ENCODE assay signal across 8 cellular contexts in the genomic region with DNA sequence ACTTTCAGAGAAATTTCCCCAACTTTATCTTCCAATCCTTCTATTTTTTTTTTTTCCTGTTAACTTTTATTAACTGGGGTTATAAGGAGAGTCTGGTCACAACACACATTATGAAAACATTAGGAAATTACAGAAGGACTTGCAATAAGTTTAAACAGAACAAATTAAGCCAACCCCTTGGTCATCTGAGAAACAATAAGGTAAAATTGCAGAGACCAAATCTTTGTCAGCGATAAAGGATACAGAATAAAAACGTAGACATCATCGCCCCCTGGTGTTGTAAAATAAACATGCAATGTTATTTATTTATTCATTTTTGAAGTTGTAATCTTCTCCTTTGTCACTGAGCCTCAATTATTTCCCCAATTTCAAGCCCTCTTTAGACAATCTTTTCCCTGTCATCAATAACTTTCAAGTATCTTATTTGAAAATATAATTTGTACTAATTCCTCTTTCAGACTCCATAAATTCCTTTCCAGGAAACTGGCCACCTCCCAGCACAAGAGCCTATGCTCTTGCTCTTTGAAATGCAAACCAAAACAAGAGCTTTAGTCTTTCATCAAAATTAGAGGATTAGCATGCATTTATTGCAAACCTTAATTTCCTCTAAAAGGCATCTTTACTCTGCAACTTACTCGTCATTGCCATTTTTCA. TPM values are rescaled to one million over a fixed set of nuclear protein-coding genes. Genes with fewer than 3 reads are reported as not detected.
DNase-seq lines count a peak whose midpoint lies in the region; FAIRE-seq and TF ChIP-seq lines count a peak whose summit lies in the region.

No MANE protein-coding gene starts in this region.

- no peak overlapping the region for H3K9ac ChIP-seq in neural cell (ENCODE audit: low read length)

- H3K4me2 ChIP-seq in neural cell (ENCODE audit: low read length) = no peak overlapping the region

- DNase-seq in CD4-positive, alpha-beta memory T cell = peak in 4 of 5 donors; percentile 34 to 47 (median 43)
- DNase-seq in NCI-H748 treated with DMSO at 0.1 percent for 48 hours (lab: John Stamatoyannopoulos, UW) = peak; percentile 62
- no peak for DNase-seq in occipital lobe (lab: John Stamatoyannopoulos, UW)
- no peak for DNase-seq in NCI-H1048 (lab: John Stamatoyannopoulos, UW)
- no peak for DNase-seq in stimulated activated CD8-positive, alpha-beta memory T cell treated with anti-CD3 and anti-CD28 coated beads, Interleukin-4, amount 100 ng/mL, for 48 hours

- H3K27ac ChIP-seq in CD4-positive, alpha-beta memory T cell (ENCODE audit: low read depth, low read length) = no peak overlapping the region
- H3K27ac ChIP-seq in HEK293 (ENCODE audit: extremely low read depth, low read depth, low read length) (no peak overlapping the region), neural cell (ENCODE audit: low read length) (no peak overlapping the region)

- H3K9me3 Mint-ChIP-seq in CD4-positive, alpha-beta memory T cell = peaks cover 0 to 9% (median 4%) of the 10 kb centered on the region in 8 donors

- H4K20me1 ChIP-seq in neural cell (ENCODE audit: insufficient read depth) = no peaks in the 10 kb centered on the region

- intact Hi-C loops in CD4-positive, alpha-beta memory T cell (cut with micrococcal nuclease) = loop anchor here (1.0 to 5.0 kb wide), 4 partner anchors 148 to 784 kb away; no protein-coding TSS in a partner anchor

- TF ChIP-seq RAD21 in neural cell (conservative IDR thresholded peaks at IDR 0.05) = peak; percentile 65

- H3K27ac Mint-ChIP-seq in CD4-positive, alpha-beta memory T cell = no peak overlapping the region

- no peaks in the 10 kb centered on the region for H3K36me3 Mint-ChIP-seq in CD4-positive, alpha-beta memory T cell

- H3K4me3 ChIP-seq in CD4-positive, alpha-beta memory T cell (ENCODE audit: low read length in 2 of 2) = no peak overlapping the region
- H3K4me3 ChIP-seq in HEK293 (ENCODE audit: low read depth, low read length) = no peak overlapping the region
- no peak overlapping the region for H3K4me3 ChIP-seq in neural cell (ENCODE audit: low read length)

- CTCF ChIA-PET in CD4-positive, alpha-beta memory T cell (lab: Charles Lee; ENCODE audit: partially characterized antibody) = interaction anchor here (0.7 to 6.0 kb wide), 17 partner anchors 10 to 787 kb away, joined by 3 to 61 read pairs (median 4); no protein-coding TSS in a partner anchor
- CTCF ChIA-PET in HEK293 (lab: Yijun Ruan, JAX) = interaction anchor here (0.6 to 4.9 kb wide), 27 partner anchors 9 to 787 kb away, joined by 3 to 55 read pairs (median 3); no protein-coding TSS in a partner anchor

- POLR2A ChIA-PET in CD4-positive, alpha-beta memory T cell (lab: Charles Lee; ENCODE audit: partially characterized antibody) = no interaction called here
- POLR2A ChIA-PET in HEK293 (lab: Yijun Ruan, JAX) = no interaction called here

- H3K9me2 ChIP-seq in neural cell (ENCODE audit: insufficient read depth, low read length) = no peaks in the 10 kb centered on the region

- peak; percentile 28; the same call in 1 of the 2 replicates for TF ChIP-seq CTCF in HEK293 (tag by site-specific recombination; IDR thresholded peaks at IDR 0.05)
- peak; percentile 51 for TF ChIP-seq CTCF in neural cell (IDR thresholded peaks at IDR 0.05; ENCODE audit: poor library complexity, severe bottlenecking)

- no peak for TF ChIP-seq EP300 in neural cell (conservative IDR thresholded peaks at IDR 0.05; ENCODE audit: poor library complexity, severe bottlenecking)

- no peaks in the 10 kb centered on the region for H3F3A ChIP-seq in neural cell (ENCODE audit: insufficient read depth, low read length, poor library complexity, severe bottlenecking)

- peaks cover 10% of the 10 kb centered on the region for H3K4me1 ChIP-seq in CD4-positive, alpha-beta memory T cell (ENCODE audit: insufficient read depth, low read length)
- no peaks in the 10 kb centered on the region for H3K4me1 ChIP-seq in HEK293 (ENCODE audit: control insufficient read depth, insufficient read depth, low read length)

- no peaks in the 10 kb centered on the region for H3K36me3 ChIP-seq in CD4-positive, alpha-beta memory T cell (ENCODE audit: insufficient read depth, low read length)
- H3K36me3 ChIP-seq in HEK293 (ENCODE audit: control insufficient read depth in 2 of 2, insufficient read depth in 1 of 2, low read length in 2 of 2) = no peaks in the 10 kb centered on the region
- H3K36me3 ChIP-seq in neural cell (ENCODE audit: insufficient read depth, low read length) = no peaks in the 10 kb centered on the region

- H3K79me2 ChIP-seq in neural cell (replicated peaks; ENCODE audit: insufficient read depth, low read length) = no peaks in the 10 kb centered on the region

- H3K9me3 ChIP-seq in CD4-positive, alpha-beta memory T cell (ENCODE audit: control insufficient read depth in 1 of 2, low read length in 2 of 2) = peaks cover 0 to 2% of the 10 kb centered on the region in 2 donors
- H3K9me3 ChIP-seq in HEK293 (ENCODE audit: control insufficient read depth, insufficient read depth, low read depth, low read length) (no peaks in the 10 kb centered on the region), neural cell (ENCODE audit: low read length) (no peaks in the 10 kb centered on the region)

- no peak overlapping the region for H3K4me3 Mint-ChIP-seq in CD4-positive, alpha-beta memory T cell

- no peaks in the 10 kb centered on the region for H3K27me3 ChIP-seq in CD4-positive, alpha-beta memory T cell (ENCODE audit: insufficient read depth, low read length)
- H3K27me3 ChIP-seq in neural cell (ENCODE audit: insufficient read depth, low read depth, low read length) = no peaks in the 10 kb centered on the region

- H3K4me1 Mint-ChIP-seq in CD4-positive, alpha-beta memory T cell = peaks cover 0 to 8% (median 7%) of the 10 kb centered on the region in 4 donors

- peaks cover 4 to 24% of the 10 kb centered on the region in 2 donors for H3K27me3 Mint-ChIP-seq in CD4-positive, alpha-beta memory T cell

- no peak overlapping the region for H2AFZ ChIP-seq in neural cell (ENCODE audit: low read depth, low read length)

- FAIRE-seq in colon (lab: Jason Lieb, UNC) = peak; percentile 71

TF ChIP-seq in HEK293, 187 proteins besides CTCF, POLR2A, EP300 and RAD21:
- TF ChIP-seq ZNF221 (tag by site-specific recombination; IDR thresholded peaks at IDR 0.05; ENCODE audit: borderline replicate concordance) (no peak), ZNF660 (tag by site-specific recombination; IDR thresholded peaks at IDR 0.05) (peak; percentile 14; the same call in 1 of the 2 replicates), ZNF558 (tag by site-specific recombination; IDR thresholded peaks at IDR 0.05) (no peak), ZNF302 (tag by site-specific recombination; IDR thresholded peaks at IDR 0.05; ENCODE audit: low read depth) (no peak), ZNF350 (tag by site-specific recombination; IDR thresholded peaks at IDR 0.05) (no peak), ZNF2 (tag by site-specific recombination; IDR thresholded peaks at IDR 0.05) (0 out of 2 replicates have a peak, but pooled peaks have one; percentile 34), ZNF654 (tag by site-specific recombination; IDR thresholded peaks at IDR 0.05; ENCODE audit: low read depth) (peak; percentile 49), SP2 (tag by site-specific recombination; IDR thresholded peaks at IDR 0.05) (no peak), ZNF571 (tag by site-specific recombination; IDR thresholded peaks at IDR 0.05) (no peak)
TF ChIP-seq in HEK293: peak in this region for 3.

TF ChIP-seq in neural cell, 6 proteins besides CTCF, POLR2A, EP300 and RAD21:
- peak; percentile 67 for TF ChIP-seq SMC3 (conservative IDR thresholded peaks at IDR 0.05; ENCODE audit: poor library complexity)
- no peak for TF ChIP-seq EZH2 (IDR thresholded peaks at IDR 0.05; ENCODE audit: borderline replicate concordance, insufficient read depth, low read length, poor library complexity, severe bottlenecking)
TF ChIP-seq in neural cell: peak in this region for 1.

RNA-seq across cellular contexts. Expression of a gene that starts 19.5 kb away (rescaled TPM):
- not detected for total RNA-seq in CD4-positive, alpha-beta memory T cell
- polyA plus RNA-seq in CD4-positive, alpha-beta memory T cell = not detected
- polyA plus RNA-seq in neural cell = not detected in 2 replicates
- not detected in 2 replicates for polyA minus RNA-seq in neural cell
- total RNA-seq in occipital lobe = not detected

RNA-seq across cellular contexts. Expression of a gene that starts 30.4 kb away (rescaled TPM):
- total RNA-seq in CD4-positive, alpha-beta memory T cell = under 1 TPM in 1 of 2 experiments, not detected in 1; 0.33 TPM
- not detected for polyA plus RNA-seq in CD4-positive, alpha-beta memory T cell
- polyA plus RNA-seq in neural cell = 1.8 and 2.7 TPM in 2 replicates
- 1.4 TPM in 1 of 2 replicates, not detected in the other for polyA minus RNA-seq in neural cell
- 3.4 TPM for total RNA-seq in occipital lobe

Comparison
In these comparisons a context has a peak if more than half of its experiments do, and no peak if none do; other contexts are left out.
1. DNase-seq: peak in CD4-positive, alpha-beta memory T cell (4 of 5) and NCI-H748 treated with DMSO at 0.1 percent for 48 hours (single experiment); none in occipital lobe (single experiment), NCI-H1048 (single experiment) and stimulated activated CD8-positive, alpha-beta memory T cell treated with anti-CD3 and anti-CD28 coated beads, Interleukin-4, amount 100 ng/mL, for 48 hours (single experiment).